ENCODE assay signal across 31 cellular contexts in genomic region chr10:52300599-52301277, GRCh38. TPM values are rescaled to one million over a fixed set of nuclear protein-coding genes. Genes with fewer than 3 reads are reported as not detected.
"Had no signal": no experiment of that assay in that cellular context is flagged by ENCODE, and none has a peak within 500 bp of the region (broad histone marks: within the 10 kb centered on the region; RNA-seq: fewer than 3 reads in every experiment).

No MANE protein-coding gene starts in this region.

- H3K36me3 ChIP-seq: brain microvascular endothelial cell, esophagus muscularis mucosa, gastroesophageal sphincter, heart right ventricle, WERI-Rb-1 had no signal

- H3K9me3 ChIP-seq: esophagus muscularis mucosa had no signal

- H3K27ac Mint-ChIP-seq: activated B cell treated with CpG ODN at 0.5 μM for 24 hours; activated CD8-positive, alpha-beta T cell treated with anti-CD3 and anti-CD28 coated beads for 36 hours; activated naive CD8-positive, alpha-beta T cell; activated T-helper 17 cell treated with anti-CD3 and anti-CD28 coated beads, Interleukin-2, amount 50 U/mL, for 72 hours; dendritic cell treated with granulocyte-macrophage colony-stimulating factor and Interleukin-4, amounts not matched to agents 40 ng/mL and 50 ng/mL, for 4 days; T-helper 17 cell; T-helper 2 cell treated with Interferon-gamma antibody and Interleukin-4, amounts not matched to agents 5 μg/mL and 100 μg/mL, for 36 hours had no signal

- H3K9me3 Mint-ChIP-seq: activated B cell treated with CpG ODN at 0.5 μM for 24 hours; dendritic cell treated with granulocyte-macrophage colony-stimulating factor and Interleukin-4, amounts not matched to agents 40 ng/mL and 50 ng/mL, for 4 days; T-helper 2 cell treated with Interferon-gamma antibody and Interleukin-4, amounts not matched to agents 5 μg/mL and 100 μg/mL, for 36 hours had no signal

- H3K4me3 Mint-ChIP-seq: activated B cell treated with CpG ODN at 0.5 μM for 24 hours; activated CD8-positive, alpha-beta T cell treated with anti-CD3 and anti-CD28 coated beads for 36 hours; activated naive CD8-positive, alpha-beta T cell; activated T-cell treated with anti-CD3 and anti-CD28 coated beads, Interleukin-2, amount 50 U/mL, for 4 hours; activated T-helper 17 cell treated with anti-CD3 and anti-CD28 coated beads, Interleukin-2, amount 50 U/mL, for 72 hours; central memory CD8-positive, alpha-beta T cell; dendritic cell treated with granulocyte-macrophage colony-stimulating factor and Interleukin-4, amounts not matched to agents 40 ng/mL and 50 ng/mL, for 4 days; T-helper 17 cell; T-helper 2 cell treated with Interferon-gamma antibody and Interleukin-4, amounts not matched to agents 5 μg/mL and 100 μg/mL, for 36 hours had no signal

- H3K27ac ChIP-seq: brain microvascular endothelial cell, coronary artery, dorsolateral prefrontal cortex, esophagus muscularis mucosa, gastroesophageal sphincter, heart right ventricle, WERI-Rb-1 had no signal

- H3K4me1 Mint-ChIP-seq: activated B cell treated with CpG ODN at 0.5 μM for 24 hours; activated T-helper 17 cell treated with anti-CD3 and anti-CD28 coated beads, Interleukin-2, amount 50 U/mL, for 72 hours; central memory CD8-positive, alpha-beta T cell; T-helper 17 cell had no signal

- H3K27me3 ChIP-seq: brain microvascular endothelial cell, esophagus muscularis mucosa, gastroesophageal sphincter, heart right ventricle had no signal

- H3K4me3 ChIP-seq: coronary artery, dorsolateral prefrontal cortex, esophagus muscularis mucosa, gastroesophageal sphincter, heart right ventricle had no signal

- DNase-seq: activated B cell treated with CpG ODN at 0.5 μM for 24 hours; activated CD4-positive, alpha-beta T cell treated with anti-CD3 and anti-CD28 coated beads for 48 hours; activated CD4-positive, alpha-beta T cell treated with anti-CD3 and anti-CD28 coated beads, Interleukin-2, amount 50 U/mL, for 1 hour; activated CD4-positive, alpha-beta T cell treated with anti-CD3 and anti-CD28 coated beads, Interleukin-2, amount 50 U/mL, for 48 hours; activated CD8-positive, alpha-beta memory T cell treated with anti-CD3 and anti-CD28 coated beads for 24 hours; activated CD8-positive, alpha-beta T cell treated with anti-CD3 and anti-CD28 coated beads for 36 hours; activated effector memory CD4-positive, alpha-beta T cell treated with Interleukin-2 at 50 U/mL for 16 hours; activated gamma-delta T cell treated with Interleukin-2 at 50 U/mL for 16 hours; activated naive CD4-positive, alpha-beta T cell treated with anti-CD3 and anti-CD28 coated beads, Interleukin-2, amount 50 U/mL, for 16 hours; activated naive CD4-positive, alpha-beta T cell treated with Interleukin-2 at 50 U/mL for 16 hours; activated T-cell treated with anti-CD3 and anti-CD28 coated beads, Interleukin-2, amount 50 U/mL, for 4 hours; amniotic stem cell; anterior cingulate cortex; brain microvascular endothelial cell; dorsolateral prefrontal cortex; effector memory CD4-positive, alpha-beta T cell; erythroblast; foreskin melanocyte; heart right ventricle; T-helper 17 cell; T1000; WERI-Rb-1 had no signal

- H3K27me3 Mint-ChIP-seq: activated B cell treated with CpG ODN at 0.5 μM for 24 hours; activated CD8-positive, alpha-beta T cell treated with anti-CD3 and anti-CD28 coated beads for 36 hours; activated naive CD8-positive, alpha-beta T cell; activated T-helper 17 cell treated with anti-CD3 and anti-CD28 coated beads, Interleukin-2, amount 50 U/mL, for 72 hours; central memory CD8-positive, alpha-beta T cell; dendritic cell treated with granulocyte-macrophage colony-stimulating factor and Interleukin-4, amounts not matched to agents 40 ng/mL and 50 ng/mL, for 4 days had no signal

- ATAC-seq: activated CD4-positive, CD25-positive, alpha-beta regulatory T cell treated with anti-CD3 and anti-CD28 coated beads, Interleukin-2, amount 50 U/mL, for 24 hours; activated CD8-positive, alpha-beta T cell treated with anti-CD3 and anti-CD28 coated beads for 36 hours; activated T-cell treated with anti-CD3 and anti-CD28 coated beads, Interleukin-2, amount 50 U/mL, for 4 hours; activated T-helper 17 cell treated with anti-CD3 and anti-CD28 coated beads, Interleukin-2, amount 50 U/mL, for 72 hours; gastroesophageal sphincter; heart right ventricle; T-helper 17 cell had no signal

- H3K4me1 ChIP-seq: esophagus muscularis mucosa, gastroesophageal sphincter, heart right ventricle had no signal

RNA-seq across cellular contexts. Expression of gene DKK1, which starts 13.3 kb away (rescaled TPM):
- total RNA-seq: activated B cell treated with CpG ODN at 0.5 μM for 24 hours; activated CD8-positive, alpha-beta T cell treated with anti-CD3 and anti-CD28 coated beads for 36 hours; activated T-helper 17 cell treated with anti-CD3 and anti-CD28 coated beads, Interleukin-2, amount 50 U/mL, for 72 hours; T-helper 17 cell had no signal
